Comparison of ENCODE assay signal across 2 cellular contexts in genomic region chr1:11858968-11859871, GRCh38.
TF ChIP-seq lines count a peak whose summit lies in the region.

No MANE protein-coding gene starts in this region.

TF ChIP-seq in A549, 52 proteins besides CTCF, POLR2A, EP300 and RAD21 (continued from another document):
- TF ChIP-seq, protein P1, sequence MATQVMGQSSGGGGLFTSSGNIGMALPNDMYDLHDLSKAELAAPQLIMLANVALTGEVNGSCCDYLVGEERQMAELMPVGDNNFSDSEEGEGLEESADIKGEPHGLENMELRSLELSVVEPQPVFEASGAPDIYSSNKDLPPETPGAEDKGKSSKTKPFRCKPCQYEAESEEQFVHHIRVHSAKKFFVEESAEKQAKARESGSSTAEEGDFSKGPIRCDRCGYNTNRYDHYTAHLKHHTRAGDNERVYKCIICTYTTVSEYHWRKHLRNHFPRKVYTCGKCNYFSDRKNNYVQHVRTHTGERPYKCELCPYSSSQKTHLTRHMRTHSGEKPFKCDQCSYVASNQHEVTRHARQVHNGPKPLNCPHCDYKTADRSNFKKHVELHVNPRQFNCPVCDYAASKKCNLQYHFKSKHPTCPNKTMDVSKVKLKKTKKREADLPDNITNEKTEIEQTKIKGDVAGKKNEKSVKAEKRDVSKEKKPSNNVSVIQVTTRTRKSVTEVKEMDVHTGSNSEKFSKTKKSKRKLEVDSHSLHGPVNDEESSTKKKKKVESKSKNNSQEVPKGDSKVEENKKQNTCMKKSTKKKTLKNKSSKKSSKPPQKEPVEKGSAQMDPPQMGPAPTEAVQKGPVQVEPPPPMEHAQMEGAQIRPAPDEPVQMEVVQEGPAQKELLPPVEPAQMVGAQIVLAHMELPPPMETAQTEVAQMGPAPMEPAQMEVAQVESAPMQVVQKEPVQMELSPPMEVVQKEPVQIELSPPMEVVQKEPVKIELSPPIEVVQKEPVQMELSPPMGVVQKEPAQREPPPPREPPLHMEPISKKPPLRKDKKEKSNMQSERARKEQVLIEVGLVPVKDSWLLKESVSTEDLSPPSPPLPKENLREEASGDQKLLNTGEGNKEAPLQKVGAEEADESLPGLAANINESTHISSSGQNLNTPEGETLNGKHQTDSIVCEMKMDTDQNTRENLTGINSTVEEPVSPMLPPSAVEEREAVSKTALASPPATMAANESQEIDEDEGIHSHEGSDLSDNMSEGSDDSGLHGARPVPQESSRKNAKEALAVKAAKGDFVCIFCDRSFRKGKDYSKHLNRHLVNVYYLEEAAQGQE (IDR thresholded peaks at IDR 0.05), result peak; percentile 96
TF ChIP-seq in A549: peak in this region for 2.

TF ChIP-seq in HCT116, 20 proteins besides CTCF, POLR2A, EP300 and RAD21 (continued from another document):
- TF ChIP-seq, protein P1 (IDR thresholded peaks at IDR 0.05; ENCODE audit: low read depth), result peak; percentile 97
- TF ChIP-seq, protein P2, sequence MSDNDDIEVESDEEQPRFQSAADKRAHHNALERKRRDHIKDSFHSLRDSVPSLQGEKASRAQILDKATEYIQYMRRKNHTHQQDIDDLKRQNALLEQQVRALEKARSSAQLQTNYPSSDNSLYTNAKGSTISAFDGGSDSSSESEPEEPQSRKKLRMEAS (IDR thresholded peaks at IDR 0.05), result 0 out of 2 replicates have a peak, but pooled peaks have one; percentile 18
- TF ChIP-seq SRF (IDR thresholded peaks at IDR 0.05; ENCODE audit: low read depth), result no peak
- no peak for TF ChIP-seq TCF7L2 (IDR thresholded peaks at IDR 0.05; ENCODE audit: borderline replicate concordance, extremely low read depth, insufficient read depth, insufficient read length)
- no peak for TF ChIP-seq EZH2 (IDR thresholded peaks at IDR 0.05)
